In genomic region chr11:134223066-134223465, GRCh38 we compare ENCODE assay signal across 8 cellular contexts. TPM values are rescaled to one million over a fixed set of nuclear protein-coding genes. Genes with fewer than 3 reads are reported as not detected.
A peak's percentile ranks its signal among the peaks of the same experiment; 100 is the strongest.
DNase-seq lines count a peak whose midpoint lies in the region; FAIRE-seq and TF ChIP-seq lines count a peak whose summit lies in the region.

No MANE protein-coding gene starts in this region.

- no peak for TF ChIP-seq EP300 in H1 (IDR thresholded peaks at IDR 0.05; ENCODE audit: borderline replicate concordance in 1 of 2, low read depth in 2 of 2, low read length in 2 of 2)

- H3K36me3 ChIP-seq in OCI-LY1 (ENCODE audit: insufficient read depth, low read length) (peaks cover 34% of the 10 kb centered on the region), H1 (ENCODE audit: control insufficient read depth in 2 of 4, insufficient read depth in 4 of 4, low read length in 3 of 4) (peaks cover 7 to 15% (median 9%) of the 10 kb centered on the region in 4 experiments; a peak in 7 of 8 replicates), trophoblast cell (ENCODE audit: control insufficient read depth in 1 of 2, insufficient read depth in 2 of 2, low read length in 2 of 2) (peaks cover 5 to 6% of the 10 kb centered on the region in 2 experiments)

- no peak overlapping the region for H4K5ac ChIP-seq in H1 (ENCODE audit: insufficient read length, low read depth, low read length)

- H3K23ac ChIP-seq in H1 (ENCODE audit: insufficient read length) (no peak overlapping the region), trophoblast cell (ENCODE audit: low read length) (no peak overlapping the region)

- H2BK20ac ChIP-seq in H1 (ENCODE audit: low read length): no peak overlapping the region

- WGBS in H1 (ENCODE audit: extremely low coverage in 1 of 2, insufficient coverage in 1 of 2, insufficient read length in 1 of 2, insufficient replicate concordance in 2 of 2, low coverage in 1 of 2, low lambda C conversion rate in 2 of 2, missing lambda C conversion rate in 1 of 2), 2 experiments: 19% methylated on average over 4 of the region's 4 CpGs; no CpG with 5 or more reads in 1 of the 2 experiments
- WGBS in trophoblast cell (ENCODE audit: extremely low coverage, insufficient coverage, insufficient read length): no CpG with 5 or more reads among the region's 4 CpGs

- no peak overlapping the region for H2AK5ac ChIP-seq in H1 (ENCODE audit: low read depth, low read length)
- H2AK5ac ChIP-seq in trophoblast cell (ENCODE audit: low read length): no peak overlapping the region

- FAIRE-seq in H1 (lab: Jason Lieb, UNC): no peak

- DNase-seq in GF-D8 (lab: John Stamatoyannopoulos, UW) (peak; percentile 33), H1 (ENCODE audit: low read depth in 1 of 2, low spot score in 2 of 2) (no peak), trophoblast cell (peak in 1 of 2 donors; percentile 20), kidney glomerular epithelial cell (lab: John Stamatoyannopoulos, UW) (no peak), SHP77 (lab: John Stamatoyannopoulos, UW) (no peak), NCI-H774 (lab: John Stamatoyannopoulos, UW) (no peak), NCI-H524 treated with DMSO at 0.1 percent for 48 hours (lab: John Stamatoyannopoulos, UW) (no peak)

- H3K27me3 ChIP-seq in OCI-LY1 (ENCODE audit: insufficient read depth, low read length) (peaks cover 11% of the 10 kb centered on the region; the same call in 1 of the 2 replicates), H1 (replicated peaks in 1 of 4; ENCODE audit: control insufficient read depth in 3 of 4, extremely low read depth in 1 of 4, insufficient read depth in 3 of 4, low read length in 3 of 4) (peaks cover 0 to 6% (median 0%) of the 10 kb centered on the region in 4 experiments; a peak in 1 of 7 replicates), trophoblast cell (ENCODE audit: insufficient read depth, low read length) (no peaks in the 10 kb centered on the region)

- H2BK5ac ChIP-seq in H1 (ENCODE audit: low read depth, low read length) (no peak overlapping the region), trophoblast cell (ENCODE audit: low read depth, low read length, poor library complexity) (no peak overlapping the region)

- H3K9me3 ChIP-seq in OCI-LY1 (ENCODE audit: low read length) (no peaks in the 10 kb centered on the region), H1 (ENCODE audit: insufficient read depth in 2 of 2, low read depth in 1 of 2, low read length in 1 of 2) (no peaks in the 10 kb centered on the region), trophoblast cell (ENCODE audit: insufficient read depth, low read depth, low read length) (no peaks in the 10 kb centered on the region)

- peaks cover 20% of the 10 kb centered on the region for H3K23me2 ChIP-seq in H1 (ENCODE audit: low read depth, low read length)

- TF ChIP-seq CTCF in OCI-LY1 (IDR thresholded peaks at IDR 0.05; ENCODE audit: low read length) (no peak), H1 (IDR thresholded peaks at IDR 0.05; ENCODE audit: control extremely low read depth in 1 of 3, insufficient read depth in 1 of 3, low read depth in 1 of 3, low read length in 3 of 3) (no peak)

- H3K79me1 ChIP-seq in H1 (ENCODE audit: low read depth, low read length) (peaks cover 9% of the 10 kb centered on the region; the same call in 1 of the 2 replicates), trophoblast cell (ENCODE audit: low read length) (peaks cover 9% of the 10 kb centered on the region)

- CTCF ChIA-PET in H1 (lab: Charles Lee; ENCODE audit: partially characterized antibody): no interaction called here

- H3K9ac ChIP-seq in OCI-LY1 (ENCODE audit: low read length): peak overlapping the region; percentile 77
- peak overlapping the region; percentile 16 to 62 (median 40) for H3K9ac ChIP-seq in H1 (replicated peaks in 1 of 4; ENCODE audit: extremely low read depth in 1 of 4, low read depth in 3 of 4, low read length in 3 of 4)
- peak overlapping the region; percentile 24 for H3K9ac ChIP-seq in trophoblast cell (ENCODE audit: low read length)

- H2AFZ ChIP-seq in OCI-LY1 (ENCODE audit: low read length) (no peak overlapping the region), H1 (ENCODE audit: low read length) (no peak overlapping the region), trophoblast cell (ENCODE audit: insufficient read depth, low read length, poor library complexity) (no peak overlapping the region)

- no peaks in the 10 kb centered on the region for H3F3A ChIP-seq in OCI-LY1 (ENCODE audit: insufficient read depth, low read length)

- H3K4me2 ChIP-seq in OCI-LY1 (ENCODE audit: low read length) (peak overlapping the region; percentile 95), H1 (ENCODE audit: insufficient read depth in 1 of 2, low read depth in 2 of 2, low read length in 2 of 2) (peak overlapping the region; percentile 97 to 99), trophoblast cell (ENCODE audit: low read length) (peak overlapping the region; percentile 85)

- H3K4me3 ChIP-seq in OCI-LY1 (ENCODE audit: low read depth, low read length, poor library complexity, severe bottlenecking) (peak overlapping the region; percentile 90), H1 (ENCODE audit: extremely low read depth in 1 of 4, insufficient read depth in 2 of 4, low read depth in 3 of 4, low read length in 4 of 4) (peak overlapping the region; percentile 75 to 97 (median 86)), trophoblast cell (ENCODE audit: low read depth, low read length) (peak overlapping the region; percentile 77)

- POLR2A ChIA-PET in H1 (lab: Charles Lee; ENCODE audit: partially characterized antibody): interaction anchor here (1.3 to 3.4 kb wide), 2 partner anchors 50 to 54 kb away, joined by 3 to 11 read pairs; partner anchors contain the start of gene GLB1L3

- H2BK12ac ChIP-seq in H1 (ENCODE audit: low read depth, low read length): no peak overlapping the region
- no peak overlapping the region for H2BK12ac ChIP-seq in trophoblast cell (ENCODE audit: low read length)

- no peak overlapping the region for H2BK15ac ChIP-seq in H1 (ENCODE audit: low read length)

- no peak overlapping the region for H3K56ac ChIP-seq in H1 (replicated peaks; ENCODE audit: insufficient read length, low read depth, low read length)

- no peak for TF ChIP-seq RAD21 in H1 (IDR thresholded peaks at IDR 0.05 in 1 of 2, conservative IDR thresholded peaks at IDR 0.05 in 1 of 2; ENCODE audit: low read depth in 2 of 2, low read length in 2 of 2)

- no peak overlapping the region for H3K4ac ChIP-seq in H1 (replicated peaks; ENCODE audit: insufficient read length, low read depth, low read length)
- H3K4ac ChIP-seq in trophoblast cell (ENCODE audit: low read depth, low read length): peak overlapping the region; percentile 5

- H4K20me1 ChIP-seq in OCI-LY1 (ENCODE audit: insufficient read depth, low read length) (no peaks in the 10 kb centered on the region), H1 (replicated peaks in 1 of 2; ENCODE audit: control insufficient read depth in 1 of 2, insufficient read depth in 2 of 2, low read length in 2 of 2) (peaks cover 2 to 8% of the 10 kb centered on the region in 2 experiments)

- H4K8ac ChIP-seq in H1 (ENCODE audit: extremely low read depth, insufficient read depth, low read length) (no peak overlapping the region), trophoblast cell (ENCODE audit: low read depth, low read length) (no peak overlapping the region)

- no peaks in the 10 kb centered on the region for H3K9me2 ChIP-seq in OCI-LY1 (ENCODE audit: low read depth, low read length)

- TF ChIP-seq POLR2A in H1 (IDR thresholded peaks at IDR 0.05; ENCODE audit: control extremely low read depth in 1 of 2, low read depth in 2 of 2, low read length in 2 of 2): no peak

- peaks cover 30% of the 10 kb centered on the region for H3K79me2 ChIP-seq in OCI-LY1 (ENCODE audit: insufficient read depth, low read length)
- H3K79me2 ChIP-seq in H1 (ENCODE audit: control insufficient read depth in 1 of 2, insufficient read depth in 2 of 2, low read length in 2 of 2): peaks cover 0 to 31% of the 10 kb centered on the region in 2 experiments; a peak in 2 of 4 replicates
- H3K79me2 ChIP-seq in trophoblast cell (ENCODE audit: control insufficient read depth, insufficient read depth, low read length, poor library complexity): peaks cover 7% of the 10 kb centered on the region

- H3K18ac ChIP-seq in H1 (ENCODE audit: extremely low read depth, low read length) (no peak overlapping the region), trophoblast cell (ENCODE audit: low read length) (no peak overlapping the region)

- no peak overlapping the region for H4K12ac ChIP-seq in trophoblast cell (ENCODE audit: low read depth, low read length)

- H3K14ac ChIP-seq in H1 (ENCODE audit: insufficient read length) (no peak overlapping the region), trophoblast cell (ENCODE audit: low read length) (no peak overlapping the region)

- H3K27ac ChIP-seq in OCI-LY1 (ENCODE audit: low read depth, low read length, poor library complexity, severe bottlenecking) (no peak overlapping the region), H1 (ENCODE audit: low read depth, low read length) (no peak overlapping the region), trophoblast cell (ENCODE audit: low read depth, low read length) (no peak overlapping the region)

- H4K91ac ChIP-seq in H1 (replicated peaks; ENCODE audit: insufficient read length, low read length): no peak overlapping the region
- H4K91ac ChIP-seq in trophoblast cell (ENCODE audit: low read depth, low read length): no peak overlapping the region

- no peak overlapping the region for H2BK120ac ChIP-seq in H1 (replicated peaks; ENCODE audit: low read depth, low read length)
- no peak overlapping the region for H2BK120ac ChIP-seq in trophoblast cell (ENCODE audit: insufficient read depth, low read length, poor library complexity)

- H3K4me1 ChIP-seq in OCI-LY1 (ENCODE audit: insufficient read depth, low read length, severe bottlenecking) (peaks cover 32% of the 10 kb centered on the region), H1 (replicated peaks in 1 of 4; ENCODE audit: control insufficient read depth in 3 of 4, insufficient read depth in 4 of 4, low read length in 3 of 4) (peaks cover 0 to 5% (median 3%) of the 10 kb centered on the region in 4 experiments), trophoblast cell (ENCODE audit: control insufficient read depth in 1 of 2, insufficient read depth in 2 of 2, low read length in 2 of 2) (peaks cover 5 to 8% of the 10 kb centered on the region in 2 experiments)

RNA-seq across cellular contexts. Expression of gene NCAPD3, which starts 0.7 kb away (rescaled TPM):
- 50.3 and 55.2 TPM in 2 replicates for total RNA-seq in H1 (2021; fragmentation: NEBNext Ultra II Directional; extraction: Animal tissue kit (Norgen Biotek cat#: 25700))
- 26.5 and 27.1 TPM in 2 replicates for polyA plus RNA-seq in H1 (2011; rRNA removed)
- polyA plus RNA-seq in H1 (2011; cell fraction: cytosol; rRNA removed): 33.8 TPM
- polyA plus RNA-seq in H1 (2011; cell fraction: nucleus; rRNA removed): 56.8 TPM
- polyA plus RNA-seq in H1 (2012, experiment 1 of 2): 31.1 to 45.3 TPM (median 36.0 TPM) in 4 replicates
- polyA plus RNA-seq in H1 (2012, experiment 2 of 2): 4.8 TPM
- 23.8 TPM for polyA plus RNA-seq in H1 (2013, experiment 1 of 2)
- 22.4 TPM for polyA plus RNA-seq in H1 (2013, experiment 2 of 2)
- polyA minus RNA-seq in H1 (2011; rRNA and poly(A)+ RNA removed): 76.6 and 83.3 TPM in 2 replicates
- 62.4 TPM for polyA minus RNA-seq in H1 (2011; cell fraction: cytosol; rRNA and poly(A)+ RNA removed)
- polyA minus RNA-seq in H1 (2011; cell fraction: nucleus; rRNA and poly(A)+ RNA removed): 67.9 TPM
- 12.2 and 12.7 TPM in 2 replicates for polyA plus RNA-seq in trophoblast cell (2013)

RNA-seq across cellular contexts. Expression of gene VPS26B, which starts 1.4 kb away (rescaled TPM):
- total RNA-seq in H1 (2021; fragmentation: NEBNext Ultra II Directional; extraction: Animal tissue kit (Norgen Biotek cat#: 25700)): 26.8 and 27.0 TPM in 2 replicates
- polyA plus RNA-seq in H1 (2011; rRNA removed): 18.3 and 19.6 TPM in 2 replicates
- polyA plus RNA-seq in H1 (2011; cell fraction: cytosol; rRNA removed): 21.7 TPM
- polyA plus RNA-seq in H1 (2011; cell fraction: nucleus; rRNA removed): 23.5 TPM
- 19.5 to 21.1 TPM (median 20.1 TPM) in 4 replicates for polyA plus RNA-seq in H1 (2012, experiment 1 of 2)
- 16.3 TPM for polyA plus RNA-seq in H1 (2012, experiment 2 of 2)
- polyA plus RNA-seq in H1 (2013, experiment 1 of 2): 15.3 TPM
- 14.6 TPM for polyA plus RNA-seq in H1 (2013, experiment 2 of 2)
- polyA minus RNA-seq in H1 (2011; rRNA and poly(A)+ RNA removed): 27.9 and 33.4 TPM in 2 replicates
- 17.2 TPM for polyA minus RNA-seq in H1 (2011; cell fraction: cytosol; rRNA and poly(A)+ RNA removed)
- 16.7 TPM for polyA minus RNA-seq in H1 (2011; cell fraction: nucleus; rRNA and poly(A)+ RNA removed)
- polyA plus RNA-seq in trophoblast cell (2013): 21.9 and 22.7 TPM in 2 replicates

RNA-seq across cellular contexts. Expression of gene THYN1, which starts 30.1 kb away (rescaled TPM):
- 95.1 and 95.4 TPM in 2 replicates for total RNA-seq in H1 (2021; fragmentation: NEBNext Ultra II Directional; extraction: Animal tissue kit (Norgen Biotek cat#: 25700))
- 41.3 and 77.3 TPM in 2 replicates for polyA plus RNA-seq in H1 (2011; rRNA removed)
- 86.4 TPM for polyA plus RNA-seq in H1 (2011; cell fraction: cytosol; rRNA removed)
- 44.4 TPM for polyA plus RNA-seq in H1 (2011; cell fraction: nucleus; rRNA removed)
- 118 to 130 TPM (median 121 TPM) in 4 replicates for polyA plus RNA-seq in H1 (2012, experiment 1 of 2)
- 31.3 TPM for polyA plus RNA-seq in H1 (2012, experiment 2 of 2)
- polyA plus RNA-seq in H1 (2013, experiment 1 of 2): 96.1 TPM
- 95.8 TPM for polyA plus RNA-seq in H1 (2013, experiment 2 of 2)
- polyA minus RNA-seq in H1 (2011; rRNA and poly(A)+ RNA removed): 65.1 and 93.1 TPM in 2 replicates
- polyA minus RNA-seq in H1 (2011; cell fraction: cytosol; rRNA and poly(A)+ RNA removed): 49.0 TPM
- 36.1 TPM for polyA minus RNA-seq in H1 (2011; cell fraction: nucleus; rRNA and poly(A)+ RNA removed)
- 27.6 and 30.3 TPM in 2 replicates for polyA plus RNA-seq in trophoblast cell (2013)

RNA-seq across cellular contexts. Expression of gene ACAD8, which starts 30.3 kb away (rescaled TPM):
- total RNA-seq in H1 (2021; fragmentation: NEBNext Ultra II Directional; extraction: Animal tissue kit (Norgen Biotek cat#: 25700)): 48.2 and 52.7 TPM in 2 replicates
- 40.9 and 45.8 TPM in 2 replicates for polyA plus RNA-seq in H1 (2011; rRNA removed)
- polyA plus RNA-seq in H1 (2011; cell fraction: cytosol; rRNA removed): 52.6 TPM
- 66.6 TPM for polyA plus RNA-seq in H1 (2011; cell fraction: nucleus; rRNA removed)
- polyA plus RNA-seq in H1 (2012, experiment 1 of 2): 58.4 to 62.2 TPM (median 60.3 TPM) in 4 replicates
- polyA plus RNA-seq in H1 (2012, experiment 2 of 2): 26.0 TPM
- polyA plus RNA-seq in H1 (2013, experiment 1 of 2): 30.3 TPM
- polyA plus RNA-seq in H1 (2013, experiment 2 of 2): 26.5 TPM
- 45.6 and 46.9 TPM in 2 replicates for polyA minus RNA-seq in H1 (2011; rRNA and poly(A)+ RNA removed)
- 22.9 TPM for polyA minus RNA-seq in H1 (2011; cell fraction: cytosol; rRNA and poly(A)+ RNA removed)
- 39.9 TPM for polyA minus RNA-seq in H1 (2011; cell fraction: nucleus; rRNA and poly(A)+ RNA removed)
- polyA plus RNA-seq in trophoblast cell (2013): 9.7 and 9.9 TPM in 2 replicates

RNA-seq across cellular contexts. Expression of gene GLB1L3, which starts 53.1 kb away (rescaled TPM):
- 32.6 and 33.2 TPM in 2 replicates for total RNA-seq in H1 (2021; fragmentation: NEBNext Ultra II Directional; extraction: Animal tissue kit (Norgen Biotek cat#: 25700))
- 14.9 and 19.7 TPM in 2 replicates for polyA plus RNA-seq in H1 (2011; rRNA removed)
- polyA plus RNA-seq in H1 (2011; cell fraction: cytosol; rRNA removed): 16.5 TPM
- polyA plus RNA-seq in H1 (2011; cell fraction: nucleus; rRNA removed): 58.1 TPM
- polyA plus RNA-seq in H1 (2012, experiment 1 of 2): 20.7 to 26.8 TPM (median 25.0 TPM) in 4 replicates
- 10.5 TPM for polyA plus RNA-seq in H1 (2012, experiment 2 of 2)
- polyA plus RNA-seq in H1 (2013, experiment 1 of 2): 19.3 TPM
- 19.8 TPM for polyA plus RNA-seq in H1 (2013, experiment 2 of 2)
- 8.7 and 10.5 TPM in 2 replicates for polyA minus RNA-seq in H1 (2011; rRNA and poly(A)+ RNA removed)
- 9.7 TPM for polyA minus RNA-seq in H1 (2011; cell fraction: cytosol; rRNA and poly(A)+ RNA removed)
- polyA minus RNA-seq in H1 (2011; cell fraction: nucleus; rRNA and poly(A)+ RNA removed): 19.4 TPM
- polyA plus RNA-seq in trophoblast cell (2013): not detected in 2 replicates

Comparison
In these comparisons a context has a peak if more than half of its experiments do, and no peak if none do; other contexts are left out.
1. H3K9ac ChIP-seq: peak in every context shown above with its lines; median percentile 77 in OCI-LY1; 40 in H1; 24 in trophoblast cell.